27 cellular contexts compared by ENCODE assay signal in genomic region chr16:4897328-4897727, GRCh38. TPM values are rescaled to one million over a fixed set of nuclear protein-coding genes. Genes with fewer than 3 reads are reported as not detected.
"Had no signal": no experiment of that assay in that cellular context is flagged by ENCODE, and none has a peak within 500 bp of the region (broad histone marks: within the 10 kb centered on the region; RNA-seq: fewer than 3 reads in every experiment).

No MANE protein-coding gene starts in this region.

- H3K9me3 Mint-ChIP-seq: activated CD4-positive, alpha-beta T cell treated with anti-CD3 and anti-CD28 coated beads, Interleukin-2, amount 10 ng/mL, durations not matched to agents 24 days and 14 days; activated naive CD8-positive, alpha-beta T cell treated with anti-CD3 and anti-CD28 coated beads for 36 hours had no signal

- H3K4me3 Mint-ChIP-seq: activated CD4-positive, alpha-beta T cell treated with anti-CD3 and anti-CD28 coated beads, Interleukin-2, amount 10 ng/mL, durations not matched to agents 24 days and 14 days; activated naive CD8-positive, alpha-beta T cell treated with anti-CD3 and anti-CD28 coated beads for 36 hours; activated T-cell treated with anti-CD3 and anti-CD28 coated beads, Interleukin-2, amount 50 U/mL, for 4 hours; T-cell; T-helper 17 cell had no signal

- H3K36me3 Mint-ChIP-seq: activated naive CD8-positive, alpha-beta T cell treated with anti-CD3 and anti-CD28 coated beads for 36 hours; T-cell had no signal

- H3K27ac Mint-ChIP-seq: activated CD4-positive, alpha-beta T cell treated with anti-CD3 and anti-CD28 coated beads, Interleukin-2, amount 10 ng/mL, durations not matched to agents 24 days and 14 days; activated naive CD8-positive, alpha-beta T cell treated with anti-CD3 and anti-CD28 coated beads for 36 hours; T-cell; T-helper 17 cell had no signal

- H3K36me3 ChIP-seq: brain microvascular endothelial cell had no signal

- H3K27me3 ChIP-seq: brain microvascular endothelial cell had no signal

- DNase-seq: activated CD4-positive, alpha-beta T cell treated with anti-CD3 and anti-CD28 coated beads, Interleukin-2, amount 10 ng/mL, durations not matched to agents 24 days and 14 days; activated CD4-positive, alpha-beta T cell treated with anti-CD3 and anti-CD28 coated beads, Interleukin-2, amount 50 U/mL, for 4 hours; activated CD8-positive, alpha-beta memory T cell treated with anti-CD3 and anti-CD28 coated beads, Interleukin-2, amount 50 U/mL, for 4 hours; activated effector memory CD4-positive, alpha-beta T cell treated with anti-CD3 and anti-CD28 coated beads, Interleukin-2, amount 50 U/mL, for 16 hours; activated naive CD4-positive, alpha-beta T cell; activated naive CD4-positive, alpha-beta T cell treated with anti-CD3 and anti-CD28 coated beads, Interleukin-2, amount 50 U/mL, for 16 hours; activated naive CD8-positive, alpha-beta T cell treated with anti-CD3 and anti-CD28 coated beads for 36 hours; activated T-cell treated with anti-CD3 and anti-CD28 coated beads for 4 hours; activated T-cell treated with anti-CD3 and anti-CD28 coated beads, Interleukin-2, amount 50 U/mL, for 4 hours; amniotic stem cell; aorta; brain microvascular endothelial cell; central memory CD4-positive, alpha-beta T cell; Kasumi-1; KG1; MM.1S; NCI-H1092; NCI-H1436 treated with DMSO at 0.1 percent for 48 hours; NCI-H1694 treated with DMSO at 0.1 percent for 48 hours; NCI-H2029; NCI-H345; NCI-H524 treated with DMSO at 0.1 percent for 48 hours; SIG-M5; T-cell; T-helper 17 cell; T-helper 9 cell; WERI-Rb-1 had no signal

- H3K27ac ChIP-seq: brain microvascular endothelial cell, WERI-Rb-1 had no signal

- H3K4me1 Mint-ChIP-seq: activated CD4-positive, alpha-beta T cell treated with anti-CD3 and anti-CD28 coated beads, Interleukin-2, amount 10 ng/mL, durations not matched to agents 24 days and 14 days; activated naive CD8-positive, alpha-beta T cell treated with anti-CD3 and anti-CD28 coated beads for 36 hours; T-cell; T-helper 17 cell had no signal

- H3K27me3 Mint-ChIP-seq: activated CD4-positive, alpha-beta T cell treated with anti-CD3 and anti-CD28 coated beads, Interleukin-2, amount 10 ng/mL, durations not matched to agents 24 days and 14 days had no signal

RNA-seq across cellular contexts. Expression of gene PPL, which starts 39.6 kb away (rescaled TPM):
- total RNA-seq: activated CD4-positive, alpha-beta T cell treated with anti-CD3 and anti-CD28 coated beads, Interleukin-2, amount 10 ng/mL, durations not matched to agents 24 days and 14 days; activated naive CD8-positive, alpha-beta T cell treated with anti-CD3 and anti-CD28 coated beads for 36 hours; T-helper 17 cell had no signal
